9 cellular contexts compared by ENCODE assay signal in the genomic region with DNA sequence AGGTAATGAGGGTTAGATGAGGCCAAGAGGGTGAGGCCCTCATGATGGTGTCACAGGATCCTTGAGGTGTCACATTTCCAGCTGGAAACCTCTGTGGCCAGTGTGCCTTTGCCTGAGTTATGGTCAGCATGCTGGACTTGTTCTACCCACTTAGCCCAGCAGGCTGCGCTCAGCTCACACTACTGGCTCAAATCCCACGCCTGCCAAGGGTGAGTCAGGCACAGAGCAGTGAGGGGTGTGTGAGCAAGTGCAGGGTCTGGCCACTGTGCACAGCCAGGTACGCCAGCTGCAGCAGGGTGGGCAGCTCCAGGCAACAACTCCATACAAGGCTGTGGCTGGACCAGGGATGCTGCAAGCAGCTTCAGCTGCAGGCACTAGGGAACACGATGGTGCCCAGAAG.
A peak's percentile ranks its signal among the peaks of the same experiment; 100 is the strongest.
DNase-seq lines count a peak whose midpoint lies in the region; ATAC-seq and TF ChIP-seq lines count a peak whose summit lies in the region.
"Had no signal": no experiment of that assay in that cellular context is flagged by ENCODE, and none has a peak within 500 bp of the region (broad histone marks: within the 10 kb centered on the region; RNA-seq: fewer than 3 reads in every experiment).

No MANE protein-coding gene starts in this region.

- no peaks in the 10 kb centered on the region for H3K9me3 Mint-ChIP-seq in endothelial cell (ENCODE audit: unreplicated experiment)

- H3K4me3 ChIP-seq in Karpas-422 (ENCODE audit: low read length): no peak overlapping the region

- no peak overlapping the region for H2AFZ ChIP-seq in Karpas-422 (ENCODE audit: low read length)

- H3K27ac Mint-ChIP-seq in endothelial cell (ENCODE audit: unreplicated experiment): no peak overlapping the region

- no peaks in the 10 kb centered on the region for H3K27me3 Mint-ChIP-seq in endothelial cell (ENCODE audit: unreplicated experiment)

- no peak overlapping the region for H3K27ac ChIP-seq in Karpas-422 (ENCODE audit: low read length)
- H3K27ac ChIP-seq: KMS-11 had no signal

- H4K20me1 ChIP-seq in Karpas-422 (ENCODE audit: insufficient read depth, low read depth, low read length): no peaks in the 10 kb centered on the region

- H3K4me3 Mint-ChIP-seq in endothelial cell (ENCODE audit: unreplicated experiment): no peak overlapping the region

- H3K9me3 ChIP-seq in Karpas-422 (ENCODE audit: low read length): no peaks in the 10 kb centered on the region

- H3K79me2 ChIP-seq in Karpas-422 (ENCODE audit: low read length): no peaks in the 10 kb centered on the region

- no peak overlapping the region for H3K4me2 ChIP-seq in Karpas-422 (ENCODE audit: low read depth, low read length, poor library complexity, severe bottlenecking)
- H3K4me2 ChIP-seq: KMS-11 had no signal

- no peaks in the 10 kb centered on the region for H3K4me1 ChIP-seq in Karpas-422 (ENCODE audit: low read length)

- H3K27me3 ChIP-seq in Karpas-422 (ENCODE audit: low read length): no peaks in the 10 kb centered on the region

- no peaks in the 10 kb centered on the region for H3K4me1 Mint-ChIP-seq in endothelial cell (ENCODE audit: unreplicated experiment)

- H3K9me2 ChIP-seq in Karpas-422 (replicated peaks; ENCODE audit: insufficient read depth, low read length): no peaks in the 10 kb centered on the region

- no peaks in the 10 kb centered on the region for H3K36me3 Mint-ChIP-seq in endothelial cell (ENCODE audit: low read depth, unreplicated experiment)

- ATAC-seq in GM18498 (IDR thresholded peaks at IDR 0.05; ENCODE audit: unreplicated experiment) (peak; percentile 50), GM19397 (IDR thresholded peaks at IDR 0.05; ENCODE audit: unreplicated experiment) (no peak), GM21367 (IDR thresholded peaks at IDR 0.05; ENCODE audit: unreplicated experiment) (no peak)

- no peak overlapping the region for H3K9ac ChIP-seq in Karpas-422 (ENCODE audit: low read length)
- H3K9ac ChIP-seq: KMS-11 had no signal

- DNase-seq in Karpas-422 (peak; percentile 65), endothelial cell (ENCODE audit: low spot score) (peak; percentile 66), nucleus accumbens (lab: John Stamatoyannopoulos, UW) (peak in 39 of 56 donors; percentile 1 to 73 (median 15)), 8988T (no peak), NCI-H2196 (lab: John Stamatoyannopoulos, UW; ENCODE audit: unreplicated experiment) (no peak)

- TF ChIP-seq CTCF in endothelial cell (IDR thresholded peaks at IDR 0.05; ENCODE audit: unreplicated experiment): peak; percentile 44

- H3K36me3 ChIP-seq in Karpas-422 (ENCODE audit: insufficient read depth, low read length): no peaks in the 10 kb centered on the region

Comparison
In these comparisons a context has a peak if more than half of its experiments do, and no peak if none do; other contexts are left out.
1. DNase-seq: peak in Karpas-422 (single experiment), endothelial cell (single experiment) and nucleus accumbens (39 of 56); none in 8988T (single experiment) and NCI-H2196 (single experiment).